13 cellular contexts compared by ENCODE assay signal in the genomic region with DNA sequence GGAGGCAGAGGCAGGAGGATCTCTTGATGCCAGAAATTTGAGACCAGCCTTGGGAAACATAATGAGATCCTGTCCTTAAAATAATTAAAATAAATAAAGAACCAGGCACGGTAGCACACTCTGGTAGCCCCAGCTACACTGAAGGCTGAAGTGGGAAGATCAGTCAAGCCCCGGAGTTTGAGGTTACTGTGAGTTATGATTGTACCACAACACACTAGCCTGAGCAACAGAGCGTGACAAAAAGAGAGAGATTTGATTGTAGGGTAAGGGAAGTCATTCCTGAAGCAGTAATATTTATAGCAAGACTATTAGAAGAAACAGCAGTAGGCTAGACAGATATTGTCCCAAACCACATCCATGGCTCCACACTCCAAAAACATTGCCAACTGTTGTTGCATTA.
A peak's percentile ranks its signal among the peaks of the same experiment; 100 is the strongest.
DNase-seq lines count a peak whose midpoint lies in the region; ATAC-seq and TF ChIP-seq lines count a peak whose summit lies in the region.
"Had no signal": no experiment of that assay in that cellular context is flagged by ENCODE, and none has a peak within 500 bp of the region (broad histone marks: within the 10 kb centered on the region; RNA-seq: fewer than 3 reads in every experiment).

No MANE protein-coding gene starts in this region.

- no peaks in the 10 kb centered on the region for H3K27me3 ChIP-seq in smooth muscle cell (ENCODE audit: low read depth)
- H3K27me3 ChIP-seq in right atrium auricular region, result no peaks in the 10 kb centered on the region

- TF ChIP-seq CTCF in smooth muscle cell (IDR thresholded peaks at IDR 0.05; ENCODE audit: borderline replicate concordance, insufficient read depth, poor library complexity, severe bottlenecking), result no peak
- TF ChIP-seq CTCF in right atrium auricular region (IDR thresholded peaks at IDR 0.05), result no peak

- no peak overlapping the region for H3K9ac ChIP-seq in smooth muscle cell (ENCODE audit: low read depth)

- no peak overlapping the region for H2AFZ ChIP-seq in smooth muscle cell (ENCODE audit: low read depth)

- ATAC-seq in GM18868 (IDR thresholded peaks at IDR 0.05; ENCODE audit: unreplicated experiment) (peak; percentile 62), GM21723 (IDR thresholded peaks at IDR 0.05; ENCODE audit: unreplicated experiment) (peak; percentile 44), HG03097 (IDR thresholded peaks at IDR 0.05; ENCODE audit: low FRiP score, unreplicated experiment) (peak; percentile 42)
- ATAC-seq: HCT116 had no signal

- no peak overlapping the region for H3K4me2 ChIP-seq in smooth muscle cell

- H3K27ac ChIP-seq in smooth muscle cell (ENCODE audit: low read depth), result no peak overlapping the region
- no peak overlapping the region for H3K27ac ChIP-seq in right atrium auricular region
- H3K27ac ChIP-seq: C4-2B, SK-N-MC, skin epidermis had no signal

- H3K9me3 ChIP-seq in smooth muscle cell (replicated peaks; ENCODE audit: low read depth) (no peaks in the 10 kb centered on the region), right atrium auricular region (no peaks in the 10 kb centered on the region)

- peak; percentile 41 for DNase-seq in kidney glomerular epithelial cell (lab: John Stamatoyannopoulos, UW)
- DNase-seq in GF-D8 (lab: John Stamatoyannopoulos, UW), result no peak
- no peak for DNase-seq in smooth muscle cell (lab: John Stamatoyannopoulos, UW; ENCODE audit: unreplicated experiment)
- no peak for DNase-seq in NCI-H446 treated with DMSO at 0.1 percent for 48 hours (lab: John Stamatoyannopoulos, UW)
- DNase-seq in right atrium auricular region (ENCODE audit: low spot score), result no peak
- DNase-seq: effector CD8-positive, alpha-beta T cell had no signal

- WGBS in smooth muscle cell (ENCODE audit: low lambda C conversion rate), result 89% methylated on average over 3 of the region's 3 CpGs

- H3F3A ChIP-seq in smooth muscle cell (ENCODE audit: low read depth), result no peaks in the 10 kb centered on the region

- no peaks in the 10 kb centered on the region for H3K79me2 ChIP-seq in smooth muscle cell (ENCODE audit: low read depth)

- H3K36me3 ChIP-seq in smooth muscle cell (ENCODE audit: low read depth) (no peaks in the 10 kb centered on the region), right atrium auricular region (no peaks in the 10 kb centered on the region)

- H3K4me3 ChIP-seq in smooth muscle cell (no peak overlapping the region), right atrium auricular region (no peak overlapping the region)
- H3K4me3 ChIP-seq: SK-N-MC, skin epidermis had no signal

- no peaks in the 10 kb centered on the region for H4K20me1 ChIP-seq in smooth muscle cell (ENCODE audit: low read depth)

- H3K4me1 ChIP-seq in smooth muscle cell (ENCODE audit: low read depth) (peaks cover 3% of the 10 kb centered on the region), right atrium auricular region (no peaks in the 10 kb centered on the region)
